Comparison of ENCODE assay signal across 2 cellular contexts in the genomic region with DNA sequence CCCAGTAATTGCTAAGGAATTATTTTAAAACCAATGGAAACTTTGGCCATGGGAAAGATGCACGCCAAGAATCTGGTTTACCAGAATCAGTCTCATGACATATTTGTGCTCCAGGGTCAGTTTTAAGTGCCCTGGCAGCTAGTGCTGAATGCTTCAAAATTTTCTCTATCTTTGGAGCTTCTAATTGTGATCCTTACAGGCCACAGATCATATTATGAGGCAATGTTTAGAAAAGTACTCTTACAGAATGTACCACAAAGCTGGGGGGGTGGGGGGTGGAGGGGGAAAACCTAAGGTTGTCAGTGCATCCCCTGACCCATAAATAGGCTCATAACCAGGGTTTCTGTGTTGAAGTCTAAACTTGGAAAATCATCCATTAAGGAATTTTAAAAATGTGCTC.
A peak's percentile ranks its signal among the peaks of the same experiment; 100 is the strongest.
TF ChIP-seq lines count a peak whose summit lies in the region.

No MANE protein-coding gene starts in this region.

TF ChIP-seq in liver, 16 proteins besides CTCF, POLR2A, EP300 and RAD21:
- TF ChIP-seq NR2F2 (IDR thresholded peaks at IDR 0.05) (peak; percentile 85), JUND (IDR thresholded peaks at IDR 0.05) (no peak)

TF ChIP-seq in HepG2, 621 proteins besides CTCF, POLR2A, EP300 and RAD21:
- TF ChIP-seq ZNF879 (CRISPR knock-in tag; IDR thresholded peaks at IDR 0.05) (no peak), FLYWCH1 (CRISPR knock-in tag; IDR thresholded peaks at IDR 0.05) (no peak), ZNF546 (CRISPR knock-in tag; conservative IDR thresholded peaks at IDR 0.05) (no peak), ZNF749 (CRISPR knock-in tag; IDR thresholded peaks at IDR 0.05; ENCODE audit: borderline replicate concordance) (no peak), SOX13 (IDR thresholded peaks at IDR 0.05) (no peak), SOX13 (CRISPR knock-in tag; conservative IDR thresholded peaks at IDR 0.05 in 1 of 2, IDR thresholded peaks at IDR 0.05 in 1 of 2) (no peak), MIER2 (CRISPR knock-in tag; IDR thresholded peaks at IDR 0.05) (no peak), SIX1 (CRISPR knock-in tag; IDR thresholded peaks at IDR 0.05; ENCODE audit: borderline replicate concordance) (no peak), MATR3 (CRISPR knock-in tag; IDR thresholded peaks at IDR 0.05) (no peak), ZNF3 (CRISPR knock-in tag; IDR thresholded peaks at IDR 0.05) (no peak), IRF2 (CRISPR knock-in tag; IDR thresholded peaks at IDR 0.05) (no peak), ZC3H13 (CRISPR knock-in tag; IDR thresholded peaks at IDR 0.05) (no peak)
- TF ChIP-seq, protein P1, sequence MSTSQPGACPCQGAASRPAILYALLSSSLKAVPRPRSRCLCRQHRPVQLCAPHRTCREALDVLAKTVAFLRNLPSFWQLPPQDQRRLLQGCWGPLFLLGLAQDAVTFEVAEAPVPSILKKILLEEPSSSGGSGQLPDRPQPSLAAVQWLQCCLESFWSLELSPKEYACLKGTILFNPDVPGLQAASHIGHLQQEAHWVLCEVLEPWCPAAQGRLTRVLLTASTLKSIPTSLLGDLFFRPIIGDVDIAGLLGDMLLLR (CRISPR knock-in tag; IDR thresholded peaks at IDR 0.05), result no peak
- TF ChIP-seq, protein P2, sequence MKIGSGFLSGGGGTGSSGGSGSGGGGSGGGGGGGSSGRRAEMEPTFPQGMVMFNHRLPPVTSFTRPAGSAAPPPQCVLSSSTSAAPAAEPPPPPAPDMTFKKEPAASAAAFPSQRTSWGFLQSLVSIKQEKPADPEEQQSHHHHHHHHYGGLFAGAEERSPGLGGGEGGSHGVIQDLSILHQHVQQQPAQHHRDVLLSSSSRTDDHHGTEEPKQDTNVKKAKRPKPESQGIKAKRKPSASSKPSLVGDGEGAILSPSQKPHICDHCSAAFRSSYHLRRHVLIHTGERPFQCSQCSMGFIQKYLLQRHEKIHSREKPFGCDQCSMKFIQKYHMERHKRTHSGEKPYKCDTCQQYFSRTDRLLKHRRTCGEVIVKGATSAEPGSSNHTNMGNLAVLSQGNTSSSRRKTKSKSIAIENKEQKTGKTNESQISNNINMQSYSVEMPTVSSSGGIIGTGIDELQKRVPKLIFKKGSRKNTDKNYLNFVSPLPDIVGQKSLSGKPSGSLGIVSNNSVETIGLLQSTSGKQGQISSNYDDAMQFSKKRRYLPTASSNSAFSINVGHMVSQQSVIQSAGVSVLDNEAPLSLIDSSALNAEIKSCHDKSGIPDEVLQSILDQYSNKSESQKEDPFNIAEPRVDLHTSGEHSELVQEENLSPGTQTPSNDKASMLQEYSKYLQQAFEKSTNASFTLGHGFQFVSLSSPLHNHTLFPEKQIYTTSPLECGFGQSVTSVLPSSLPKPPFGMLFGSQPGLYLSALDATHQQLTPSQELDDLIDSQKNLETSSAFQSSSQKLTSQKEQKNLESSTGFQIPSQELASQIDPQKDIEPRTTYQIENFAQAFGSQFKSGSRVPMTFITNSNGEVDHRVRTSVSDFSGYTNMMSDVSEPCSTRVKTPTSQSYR (CRISPR knock-in tag; IDR thresholded peaks at IDR 0.05; ENCODE audit: borderline replicate concordance), result no peak
- TF ChIP-seq, protein P3, sequence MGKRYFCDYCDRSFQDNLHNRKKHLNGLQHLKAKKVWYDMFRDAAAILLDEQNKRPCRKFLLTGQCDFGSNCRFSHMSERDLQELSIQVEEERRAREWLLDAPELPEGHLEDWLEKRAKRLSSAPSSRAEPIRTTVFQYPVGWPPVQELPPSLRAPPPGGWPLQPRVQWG (CRISPR knock-in tag; IDR thresholded peaks at IDR 0.05; ENCODE audit: borderline replicate concordance, low read depth), result no peak
- TF ChIP-seq, protein P4, sequence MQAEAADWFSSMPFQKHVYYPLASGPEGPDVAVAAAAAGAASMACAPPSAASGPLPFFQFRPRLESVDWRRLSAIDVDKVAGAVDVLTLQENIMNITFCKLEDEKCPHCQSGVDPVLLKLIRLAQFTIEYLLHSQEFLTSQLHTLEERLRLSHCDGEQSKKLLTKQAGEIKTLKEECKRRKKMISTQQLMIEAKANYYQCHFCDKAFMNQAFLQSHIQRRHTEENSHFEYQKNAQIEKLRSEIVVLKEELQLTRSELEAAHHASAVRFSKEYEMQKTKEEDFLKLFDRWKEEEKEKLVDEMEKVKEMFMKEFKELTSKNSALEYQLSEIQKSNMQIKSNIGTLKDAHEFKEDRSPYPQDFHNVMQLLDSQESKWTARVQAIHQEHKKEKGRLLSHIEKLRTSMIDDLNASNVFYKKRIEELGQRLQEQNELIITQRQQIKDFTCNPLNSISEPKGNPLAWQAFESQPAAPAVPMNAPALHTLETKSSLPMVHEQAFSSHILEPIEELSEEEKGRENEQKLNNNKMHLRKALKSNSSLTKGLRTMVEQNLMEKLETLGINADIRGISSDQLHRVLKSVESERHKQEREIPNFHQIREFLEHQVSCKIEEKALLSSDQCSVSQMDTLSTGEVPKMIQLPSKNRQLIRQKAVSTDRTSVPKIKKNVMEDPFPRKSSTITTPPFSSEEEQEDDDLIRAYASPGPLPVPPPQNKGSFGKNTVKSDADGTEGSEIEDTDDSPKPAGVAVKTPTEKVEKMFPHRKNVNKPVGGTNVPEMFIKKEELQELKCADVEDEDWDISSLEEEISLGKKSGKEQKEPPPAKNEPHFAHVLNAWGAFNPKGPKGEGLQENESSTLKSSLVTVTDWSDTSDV (CRISPR knock-in tag; IDR thresholded peaks at IDR 0.05), result no peak
- TF ChIP-seq, protein P5, sequence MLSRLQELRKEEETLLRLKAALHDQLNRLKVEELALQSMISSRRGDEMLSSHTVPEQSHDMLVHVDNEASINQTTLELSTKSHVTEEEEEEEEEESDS (CRISPR knock-in tag; IDR thresholded peaks at IDR 0.05; ENCODE audit: borderline replicate concordance), result no peak
TF ChIP-seq in HepG2: peak in this region for 0.
